26 cellular contexts compared by ENCODE assay signal in genomic region chr20:57312138-57312537, GRCh38. TPM values are rescaled to one million over a fixed set of nuclear protein-coding genes. Genes with fewer than 3 reads are reported as not detected.
"Had no signal": no experiment of that assay in that cellular context is flagged by ENCODE, and none has a peak within 500 bp of the region (broad histone marks: within the 10 kb centered on the region; RNA-seq: fewer than 3 reads in every experiment).

No MANE protein-coding gene starts in this region.

- H3K9me3 ChIP-seq: Peyer's patch had no signal

- H3K27me3 ChIP-seq: Peyer's patch had no signal

- DNase-seq: activated CD4-positive, alpha-beta T cell treated with anti-CD3 and anti-CD28 coated beads for 48 hours; activated CD4-positive, alpha-beta T cell treated with anti-CD3 and anti-CD28 coated beads, Interleukin-2, amount 50 U/mL, for 4 hours; activated CD4-positive, CD25-positive, alpha-beta regulatory T cell treated with anti-CD3 and anti-CD28 coated beads, Interleukin-2, amount 50 U/mL, for 72 hours; activated CD8-positive, alpha-beta T cell treated with anti-CD3 and anti-CD28 coated beads, Interleukin-2, amount 10 ng/mL, durations not matched to agents 7 days and 5 days; activated effector memory CD4-positive, alpha-beta T cell treated with anti-CD3 and anti-CD28 coated beads, Interleukin-2, amount 50 U/mL, for 16 hours; activated naive CD4-positive, alpha-beta T cell treated with Interleukin-2 at 50 U/mL for 16 hours; activated T-cell treated with anti-CD3 and anti-CD28 coated beads, Interleukin-2, amount 50 U/mL, for 4 hours; amygdala; Karpas-422; NCI-H1092; NCI-H1417; NCI-H1694; NCI-H2029; NCI-H2107; NCI-H2171 treated with DMSO at 0.1 percent for 48 hours; NCI-H345; NCI-H510A; NCI-H69; NK-92 treated with Interleukin-12 subunit alpha and Interleukin-12 subunit beta, amount 100 ng/mL, for 24 hours; Peyer's patch; SHP77 treated with DMSO at 0.1 percent for 48 hours; T-helper 17 cell; T-helper 9 cell had no signal

- H3K27ac ChIP-seq: Peyer's patch had no signal

- H3K4me1 ChIP-seq: Peyer's patch had no signal

- H3K4me3 ChIP-seq: Peyer's patch had no signal

- ATAC-seq: activated CD8-positive, alpha-beta T cell treated with anti-CD3 and anti-CD28 coated beads, Interleukin-2, amount 10 ng/mL, durations not matched to agents 7 days and 5 days; activated naive CD4-positive, alpha-beta T cell treated with anti-CD3 and anti-CD28 coated beads, Interleukin-2, amount 50 U/mL, for 72 hours; activated T-cell treated with anti-CD3 and anti-CD28 coated beads, Interleukin-2, amount 50 U/mL, for 4 hours; T-helper 17 cell; WTC11 had no signal

- FAIRE-seq: astrocyte had no signal

- H3K36me3 ChIP-seq: Peyer's patch had no signal

RNA-seq across cellular contexts. Expression of gene SPO11, which starts 17.5 kb away (rescaled TPM):
- total RNA-seq: activated CD8-positive, alpha-beta T cell treated with anti-CD3 and anti-CD28 coated beads, Interleukin-2, amount 10 ng/mL, durations not matched to agents 7 days and 5 days; activated naive CD4-positive, alpha-beta T cell treated with anti-CD3 and anti-CD28 coated beads, Interleukin-2, amount 50 U/mL, for 72 hours; activated T-cell treated with anti-CD3 and anti-CD28 coated beads, Interleukin-2, amount 50 U/mL, for 4 hours; astrocyte; Peyer's patch; T-helper 17 cell; WTC11 had no signal

RNA-seq across cellular contexts. Expression of gene BMP7, which starts 45.7 kb away (rescaled TPM):
- total RNA-seq: activated CD8-positive, alpha-beta T cell treated with anti-CD3 and anti-CD28 coated beads, Interleukin-2, amount 10 ng/mL, durations not matched to agents 7 days and 5 days; activated naive CD4-positive, alpha-beta T cell treated with anti-CD3 and anti-CD28 coated beads, Interleukin-2, amount 50 U/mL, for 72 hours; T-helper 17 cell had no signal
